In genomic region chr12:108495823-108496579, GRCh38 we compare ENCODE assay signal across 1 cellular context.
TF ChIP-seq lines count a peak whose summit lies in the region.

No MANE protein-coding gene starts in this region.

TF ChIP-seq in GM23338, 12 proteins besides CTCF, POLR2A, EP300 and RAD21 (continued from another document):
- no peak for TF ChIP-seq ZNF462 (CRISPR knock-in tag; IDR thresholded peaks at IDR 0.05)
- no peak for TF ChIP-seq REST (IDR thresholded peaks at IDR 0.05; ENCODE audit: unreplicated experiment)
- TF ChIP-seq JUNB (IDR thresholded peaks at IDR 0.05; ENCODE audit: unreplicated experiment): no peak
